22 cellular contexts compared by ENCODE assay signal in the genomic region with DNA sequence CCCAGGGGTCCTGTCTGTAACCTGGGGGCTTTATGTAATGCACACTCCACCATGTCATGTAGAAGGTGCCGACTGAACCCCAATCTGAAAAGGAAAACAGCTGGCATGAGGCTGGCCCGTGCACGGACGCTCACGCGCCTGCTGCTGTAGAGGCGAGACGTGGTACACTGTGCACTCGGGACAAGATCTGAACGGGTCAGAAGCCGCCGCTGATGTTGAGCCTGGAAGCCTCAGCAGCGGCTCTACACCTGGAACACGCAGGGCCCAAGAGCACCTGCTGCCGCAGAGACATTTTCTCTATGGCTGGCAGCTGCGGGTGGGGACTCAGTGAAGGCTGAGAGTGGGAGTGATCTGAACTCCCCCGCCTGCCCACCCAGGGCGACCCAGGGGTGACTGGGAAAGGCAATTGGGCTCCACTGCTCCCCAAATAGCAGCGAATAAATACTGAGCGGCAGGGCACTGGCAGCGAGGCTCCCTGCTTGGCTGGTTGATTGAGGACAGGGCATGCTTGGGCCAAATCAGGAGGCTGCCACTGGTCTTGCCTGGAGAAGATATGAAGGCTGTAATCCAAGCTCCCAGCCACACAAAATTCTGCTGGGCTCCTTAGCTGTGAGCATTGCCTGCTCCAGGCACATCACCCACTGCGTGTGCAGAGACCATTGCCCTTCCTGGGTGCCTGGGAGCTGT. TPM values are rescaled to one million over a fixed set of nuclear protein-coding genes. Genes with fewer than 3 reads are reported as not detected.
A peak's percentile ranks its signal among the peaks of the same experiment; 100 is the strongest.
DNase-seq lines count a peak whose midpoint lies in the region; ATAC-seq, FAIRE-seq and TF ChIP-seq lines count a peak whose summit lies in the region.
"Had no signal": no experiment of that assay in that cellular context is flagged by ENCODE, and none has a peak within 500 bp of the region (broad histone marks: within the 10 kb centered on the region; RNA-seq: fewer than 3 reads in every experiment).

No MANE protein-coding gene starts in this region.

- no peak for TF ChIP-seq EP300 in HepG2 (IDR thresholded peaks at IDR 0.05; ENCODE audit: low read depth in 2 of 2, low read length in 2 of 2)
- no peak for TF ChIP-seq EP300 in HepG2 (CRISPR knock-in tag; IDR thresholded peaks at IDR 0.05; ENCODE audit: borderline replicate concordance)
- no peak for TF ChIP-seq EP300 in suprapubic skin (IDR thresholded peaks at IDR 0.05)

- ATAC-seq in HepG2 = no peak
- no peak for ATAC-seq in right lobe of liver
- ATAC-seq in left colon = no peak
- ATAC-seq: esophagus mucosa, foreskin keratinocyte, left lung, WTC11 had no signal

- H3K4me1 ChIP-seq in HepG2 (ENCODE audit: insufficient read depth, low read length) (peaks cover 50% of the 10 kb centered on the region), right lobe of liver (peaks cover 0 to 41% (median 19%) of the 10 kb centered on the region in 4 donors), suprapubic skin (peaks cover 38% of the 10 kb centered on the region)

- H3K27ac ChIP-seq in HepG2 (ENCODE audit: extremely low read length, insufficient read depth, low read length) (no peak overlapping the region), right lobe of liver (no peak overlapping the region), dorsolateral prefrontal cortex (peak overlapping the region in 52 of 59 donors; percentile 4 to 98 (median 68)), suprapubic skin (no peak overlapping the region), WERI-Rb-1 (no peak overlapping the region)
- H3K27ac ChIP-seq: foreskin keratinocyte, hepatocyte had no signal

- TF ChIP-seq CTCF in HepG2 (CRISPR knock-in tag; IDR thresholded peaks at IDR 0.05) (no peak), right lobe of liver (IDR thresholded peaks at IDR 0.05) (no peak), dorsolateral prefrontal cortex (IDR thresholded peaks at IDR 0.05 in 54 of 56, conservative IDR thresholded peaks at IDR 0.05 in 2 of 56; ENCODE audit: low read depth in 1 of 56, partially characterized antibody in 56 of 56) (no peak), nephron progenitor cell (IDR thresholded peaks at IDR 0.05) (no peak), suprapubic skin (IDR thresholded peaks at IDR 0.05) (no peak), WERI-Rb-1 (IDR thresholded peaks at IDR 0.05; ENCODE audit: low read depth, low read length) (no peak)

- 90% methylated on average over 22 of the region's 22 CpGs for WGBS in HepG2 (ENCODE audit: low lambda C conversion rate)
- WGBS in right lobe of liver (ENCODE audit: insufficient coverage, low coverage, low lambda C conversion rate, missing lambda C conversion rate) = 93% methylated on average over 3 of the region's 22 CpGs
- WGBS in suprapubic skin = 81% methylated on average over 11 of the region's 22 CpGs

- POLR2A ChIA-PET in HepG2 (lab: Yijun Ruan, JAX) = interaction anchor here (6.6 kb wide), 1 partner anchor 8 kb away, joined by 110 read pairs; a partner anchor contains a TSS

- TF ChIP-seq POLR2A in HepG2 (IDR thresholded peaks at IDR 0.05; ENCODE audit: insufficient read depth in 1 of 2, low read depth in 2 of 2, low read length in 2 of 2) (no peak; a peak in 1 of 4 replicates), right lobe of liver (IDR thresholded peaks at IDR 0.05) (no peak), suprapubic skin (IDR thresholded peaks at IDR 0.05) (no peak)

- no peak overlapping the region for H2AFZ ChIP-seq in HepG2 (ENCODE audit: low read length)
- H2AFZ ChIP-seq: hepatocyte had no signal

- H3K27me3 ChIP-seq in HepG2 (ENCODE audit: control insufficient read depth in 1 of 2, insufficient read depth in 2 of 2, low read length in 2 of 2) = no peaks in the 10 kb centered on the region
- no peaks in the 10 kb centered on the region for H3K27me3 ChIP-seq in right lobe of liver
- H3K27me3 ChIP-seq in dorsolateral prefrontal cortex = no peaks in the 10 kb centered on the region
- H3K27me3 ChIP-seq in suprapubic skin = no peaks in the 10 kb centered on the region
- H3K27me3 ChIP-seq in WERI-Rb-1 (ENCODE audit: insufficient read depth, low read depth, severe bottlenecking) = no peaks in the 10 kb centered on the region
- H3K27me3 ChIP-seq: foreskin keratinocyte, hepatocyte, left lung had no signal

- H3K4me3 ChIP-seq in HepG2 (replicated peaks in 1 of 3; ENCODE audit: insufficient read depth in 1 of 3, low read depth in 2 of 3, low read length in 3 of 3) = no peak overlapping the region
- no peak overlapping the region for H3K4me3 ChIP-seq in right lobe of liver
- H3K4me3 ChIP-seq in dorsolateral prefrontal cortex = no peak overlapping the region
- H3K4me3 ChIP-seq in suprapubic skin = no peak overlapping the region
- H3K4me3 ChIP-seq in WERI-Rb-1 (ENCODE audit: low read depth, low read length) = no peak overlapping the region
- H3K4me3 ChIP-seq: hepatocyte, left lung had no signal

- peak overlapping the region; percentile 17 for H3K4me3 Mint-ChIP-seq in nephron progenitor cell
- H3K4me3 Mint-ChIP-seq: WTC11 had no signal

- no TSS peak for BruUV-seq in HepG2 (replicated peaks; lab: Mats Ljungman, UMichigan)

- FAIRE-seq in HepG2 (lab: Jason Lieb, UNC) = no peak
- FAIRE-seq: GM12892, H54 had no signal

- in situ Hi-C loops in HepG2 (cut with HindIII; ENCODE audit: extremely low pct_ligation_motif_present, low pct_unique_long_range_greater_than_20kb) = no loop called here

- H3K36me3 ChIP-seq in HepG2 (replicated peaks in 1 of 2; ENCODE audit: control insufficient read depth in 1 of 2, insufficient read depth in 2 of 2, low read length in 2 of 2) (peaks cover 31 to 43% of the 10 kb centered on the region in 2 experiments), right lobe of liver (peaks cover 0 to 26% (median 9%) of the 10 kb centered on the region in 4 donors), suprapubic skin (peaks cover 40% of the 10 kb centered on the region), WERI-Rb-1 (peaks cover 49% of the 10 kb centered on the region)

- H3K36me3 Mint-ChIP-seq in nephron progenitor cell (ENCODE audit: low read depth) = peaks cover 40% of the 10 kb centered on the region

- TF ChIP-seq RAD21 in HepG2 (CRISPR knock-in tag; IDR thresholded peaks at IDR 0.05) = no peak

- H4K20me1 ChIP-seq in HepG2 (ENCODE audit: insufficient read depth, low read length) = peaks cover 12% of the 10 kb centered on the region; the same call in 1 of the 2 replicates

- H3K4me1 Mint-ChIP-seq in nephron progenitor cell = peaks cover 47% of the 10 kb centered on the region

- H3K4me2 ChIP-seq in HepG2 (ENCODE audit: low read depth, low read length) = no peak overlapping the region
- H3K4me2 ChIP-seq: hepatocyte had no signal

- CTCF ChIA-PET in HepG2 (lab: Yijun Ruan, JAX; ENCODE audit: low intra/inter-chr PET ratio, low total read pairs) = no interaction called here

- no peak overlapping the region for H3K27ac Mint-ChIP-seq in nephron progenitor cell

- H3K9ac ChIP-seq in HepG2 (ENCODE audit: insufficient read depth, low read depth, low read length) = no peak overlapping the region

- DNase-seq in HepG2 (ENCODE audit: low spot score) (no peak), right lobe of liver (no peak), dorsolateral prefrontal cortex (peak in 1 of 10 donors; percentile 56), nephron progenitor cell (no peak), suprapubic skin (ENCODE audit: low spot score in 2 of 2) (no peak), UCSD-AML1 (lab: John Stamatoyannopoulos, UW; ENCODE audit: unreplicated experiment) (no peak), left colon (no peak), WERI-Rb-1 (no peak)
- DNase-seq: activated CD4-positive, alpha-beta T cell treated with anti-CD3 and anti-CD28 coated beads, Interleukin-2, amount 50 U/mL, for 1 hour; foreskin keratinocyte; left lung; NCI-H1092 treated with DMSO at 0.1 percent for 48 hours; NCI-H2029; NCI-H226; RPMI8226; T-helper 9 cell had no signal

- H3K27me3 Mint-ChIP-seq in nephron progenitor cell (ENCODE audit: low read depth, poor library complexity) = peaks cover 16% of the 10 kb centered on the region

- no peaks in the 10 kb centered on the region for H3K9me3 Mint-ChIP-seq in nephron progenitor cell
- H3K9me3 Mint-ChIP-seq: WTC11 had no signal

- intact Hi-C loops in HepG2 (cut with micrococcal nuclease; ENCODE audit: unreplicated experiment) = no loop called here
- intact Hi-C loops in right lobe of liver (cut with DNase I) = no loop called here
- intact Hi-C loops in dorsolateral prefrontal cortex (cut with DNase I) = no loop called here
- intact Hi-C loops in left colon (cut with DNase I, micrococcal nuclease) = no loop called here

- no peaks in the 10 kb centered on the region for H3K9me3 ChIP-seq in HepG2 (ENCODE audit: low read length)
- no peaks in the 10 kb centered on the region for H3K9me3 ChIP-seq in right lobe of liver
- no peaks in the 10 kb centered on the region for H3K9me3 ChIP-seq in suprapubic skin
- H3K9me3 ChIP-seq in WERI-Rb-1 (ENCODE audit: severe bottlenecking) = no peaks in the 10 kb centered on the region
- H3K9me3 ChIP-seq: left lung had no signal

- H3K79me2 ChIP-seq in HepG2 (ENCODE audit: insufficient read depth, low read length) = peaks cover 24% of the 10 kb centered on the region

RNA-seq across cellular contexts. Expression of a gene that starts 2.5 kb away (rescaled TPM):
- total RNA-seq in HepG2 (2016; rRNA removed; fragmentation: Illumina TruSeq; extraction: Trizol) (68.3 and 81.8 TPM in 2 replicates), right lobe of liver (10 to 100 TPM; 40.7 to 48.1 (median 47.0) TPM), dorsolateral prefrontal cortex (100 to 1,000 TPM in 1 of 120 experiments, 10 to 100 TPM in 119; 40.5 to 100 (median 61.4) TPM), suprapubic skin (10 to 100 TPM; 32.1 to 54.1 (median 42.5) TPM), left colon (10 to 100 TPM; 39.5 to 41.0 TPM)
- 6.3 and 8.7 TPM in 2 replicates for total RNA-seq in HepG2 (2016; cell fraction: cytosol; rRNA removed; fragmentation: Illumina TruSeq; extraction: Trizol; ENCODE audit: low read depth)
- total RNA-seq in HepG2 (2016; cell fraction: insoluble cytoplasmic fraction; rRNA removed; fragmentation: Illumina TruSeq; extraction: Trizol) = 58.8 and 84.2 TPM in 2 replicates
- 20.8 and 24.4 TPM in 2 replicates for total RNA-seq in HepG2 (2016; cell fraction: membrane; rRNA removed; fragmentation: Illumina TruSeq; extraction: Trizol)
- 33.8 and 41.3 TPM in 2 replicates for total RNA-seq in HepG2 (2016; cell fraction: nucleus; rRNA removed; fragmentation: Illumina TruSeq; extraction: Trizol)
- polyA plus RNA-seq in HepG2 (2011; rRNA removed) = 47.7 and 62.2 TPM in 2 replicates
- polyA plus RNA-seq in HepG2 (2011; cell fraction: cytosol; rRNA removed) = 58.6 and 82.5 TPM in 2 replicates
- 105 and 121 TPM in 2 replicates for polyA plus RNA-seq in HepG2 (2011; cell fraction: nucleus; rRNA removed)
- polyA plus RNA-seq in HepG2 (2012) = 34.0 and 38.1 TPM in 2 replicates
- polyA plus RNA-seq in HepG2 (2016; cell fraction: cytosol; fragmentation: Illumina TruSeq; extraction: Trizol; ENCODE audit: low read depth) = 4.2 and 4.7 TPM in 2 replicates
- polyA plus RNA-seq in HepG2 (2016; cell fraction: insoluble cytoplasmic fraction; fragmentation: Illumina TruSeq; extraction: Trizol; ENCODE audit: low read depth) = 68.1 and 77.5 TPM in 2 replicates
- polyA plus RNA-seq in HepG2 (2016; cell fraction: membrane; fragmentation: Illumina TruSeq; extraction: Trizol; ENCODE audit: low read depth) = 11.5 and 14.2 TPM in 2 replicates
- 103 and 104 TPM in 2 replicates for polyA plus RNA-seq in HepG2 (2016; cell fraction: nucleus; fragmentation: Illumina TruSeq; extraction: Trizol; ENCODE audit: insufficient read depth, low read depth)
- 38.5 and 45.1 TPM in 2 replicates for polyA minus RNA-seq in HepG2 (2011; rRNA and poly(A)+ RNA removed; ENCODE audit: low replicate concordance)
- polyA minus RNA-seq in HepG2 (2011; cell fraction: cytosol; rRNA and poly(A)+ RNA removed) = 39.4 and 42.5 TPM in 2 replicates
- polyA minus RNA-seq in HepG2 (2011; cell fraction: nucleus; rRNA and poly(A)+ RNA removed) = 15.1 and 20.0 TPM in 2 replicates

RNA-seq across cellular contexts. Expression of a gene that starts 5.9 kb away (rescaled TPM):
- total RNA-seq in HepG2 (2016; rRNA removed; fragmentation: Illumina TruSeq; extraction: Trizol) (34.8 and 35.9 TPM in 2 replicates), right lobe of liver (1 to 10 TPM; 3.3 to 8.0 (median 5.3) TPM), dorsolateral prefrontal cortex (10 to 100 TPM in 44 of 120 experiments, 1 to 10 TPM in 76; 7.2 to 12.6 (median 9.5) TPM), suprapubic skin (10 to 100 TPM in 3 of 4 donors, 1 to 10 TPM in 1; 10.0 to 13.3 (median 11.7) TPM), left colon (10 to 100 TPM in 1 of 2 donors, 1 to 10 TPM in 1; 8.1 to 10.6 TPM)
- 79.0 and 80.7 TPM in 2 replicates for total RNA-seq in HepG2 (2016; cell fraction: cytosol; rRNA removed; fragmentation: Illumina TruSeq; extraction: Trizol; ENCODE audit: low read depth)
- total RNA-seq in HepG2 (2016; cell fraction: insoluble cytoplasmic fraction; rRNA removed; fragmentation: Illumina TruSeq; extraction: Trizol) = 31.8 and 38.7 TPM in 2 replicates
- 96.7 and 98.0 TPM in 2 replicates for total RNA-seq in HepG2 (2016; cell fraction: membrane; rRNA removed; fragmentation: Illumina TruSeq; extraction: Trizol)
- 17.0 and 18.5 TPM in 2 replicates for total RNA-seq in HepG2 (2016; cell fraction: nucleus; rRNA removed; fragmentation: Illumina TruSeq; extraction: Trizol)
- 31.6 and 34.2 TPM in 2 replicates for polyA plus RNA-seq in HepG2 (2011; rRNA removed)
- polyA plus RNA-seq in HepG2 (2011; cell fraction: cytosol; rRNA removed) = 30.7 and 37.2 TPM in 2 replicates
- polyA plus RNA-seq in HepG2 (2011; cell fraction: nucleus; rRNA removed) = 29.7 and 36.4 TPM in 2 replicates
- polyA plus RNA-seq in HepG2 (2012) = 21.6 and 23.1 TPM in 2 replicates
- 88.5 and 96.5 TPM in 2 replicates for polyA plus RNA-seq in HepG2 (2016; cell fraction: cytosol; fragmentation: Illumina TruSeq; extraction: Trizol; ENCODE audit: low read depth)
- 34.9 and 39.2 TPM in 2 replicates for polyA plus RNA-seq in HepG2 (2016; cell fraction: insoluble cytoplasmic fraction; fragmentation: Illumina TruSeq; extraction: Trizol; ENCODE audit: low read depth)
- 88.7 and 90.6 TPM in 2 replicates for polyA plus RNA-seq in HepG2 (2016; cell fraction: membrane; fragmentation: Illumina TruSeq; extraction: Trizol; ENCODE audit: low read depth)
- polyA plus RNA-seq in HepG2 (2016; cell fraction: nucleus; fragmentation: Illumina TruSeq; extraction: Trizol; ENCODE audit: insufficient read depth, low read depth) = 40.3 and 42.7 TPM in 2 replicates
- 21.2 and 36.8 TPM in 2 replicates for polyA minus RNA-seq in HepG2 (2011; rRNA and poly(A)+ RNA removed; ENCODE audit: low replicate concordance)
- polyA minus RNA-seq in HepG2 (2011; cell fraction: cytosol; rRNA and poly(A)+ RNA removed) = 12.7 and 13.0 TPM in 2 replicates
- polyA minus RNA-seq in HepG2 (2011; cell fraction: nucleus; rRNA and poly(A)+ RNA removed) = 10.2 and 10.9 TPM in 2 replicates

RNA-seq across cellular contexts. Expression of a gene that starts 14.7 kb away (rescaled TPM):
- total RNA-seq in HepG2 (2016; rRNA removed; fragmentation: Illumina TruSeq; extraction: Trizol) (53.3 and 204 TPM in 2 replicates), right lobe of liver (1 to 10 TPM; 1.5 to 7.6 (median 3.5) TPM), dorsolateral prefrontal cortex (100 to 1,000 TPM in 8 of 120 experiments, 10 to 100 TPM in 112; 15.9 to 126 (median 44.6) TPM), suprapubic skin (10 to 100 TPM in 1 of 4 donors, 1 to 10 TPM in 3; 6.1 to 11.3 (median 8.1) TPM), left colon (1 to 10 TPM; 2.3 to 2.8 TPM)
- total RNA-seq in HepG2 (2016; cell fraction: cytosol; rRNA removed; fragmentation: Illumina TruSeq; extraction: Trizol; ENCODE audit: low read depth) = 13.9 and 15.8 TPM in 2 replicates
- 48.0 and 215 TPM in 2 replicates for total RNA-seq in HepG2 (2016; cell fraction: insoluble cytoplasmic fraction; rRNA removed; fragmentation: Illumina TruSeq; extraction: Trizol)
- 19.3 and 20.8 TPM in 2 replicates for total RNA-seq in HepG2 (2016; cell fraction: membrane; rRNA removed; fragmentation: Illumina TruSeq; extraction: Trizol)
- total RNA-seq in HepG2 (2016; cell fraction: nucleus; rRNA removed; fragmentation: Illumina TruSeq; extraction: Trizol) = 216 and 254 TPM in 2 replicates
- 155 and 175 TPM in 2 replicates for polyA plus RNA-seq in HepG2 (2011; rRNA removed)
- polyA plus RNA-seq in HepG2 (2011; cell fraction: cytosol; rRNA removed) = 84.5 and 113 TPM in 2 replicates
- 1,291 and 1,782 TPM in 2 replicates for polyA plus RNA-seq in HepG2 (2011; cell fraction: nucleus; rRNA removed)
- polyA plus RNA-seq in HepG2 (2012) = 79.9 and 172 TPM in 2 replicates
- polyA plus RNA-seq in HepG2 (2016; cell fraction: cytosol; fragmentation: Illumina TruSeq; extraction: Trizol; ENCODE audit: low read depth) = 9.2 and 9.5 TPM in 2 replicates
- 55.1 and 66.2 TPM in 2 replicates for polyA plus RNA-seq in HepG2 (2016; cell fraction: insoluble cytoplasmic fraction; fragmentation: Illumina TruSeq; extraction: Trizol; ENCODE audit: low read depth)
- polyA plus RNA-seq in HepG2 (2016; cell fraction: membrane; fragmentation: Illumina TruSeq; extraction: Trizol; ENCODE audit: low read depth) = 17.0 and 20.1 TPM in 2 replicates
- 637 and 662 TPM in 2 replicates for polyA plus RNA-seq in HepG2 (2016; cell fraction: nucleus; fragmentation: Illumina TruSeq; extraction: Trizol; ENCODE audit: insufficient read depth, low read depth)
- polyA minus RNA-seq in HepG2 (2011; rRNA and poly(A)+ RNA removed; ENCODE audit: low replicate concordance) = 5.1 and 12.2 TPM in 2 replicates
- polyA minus RNA-seq in HepG2 (2011; cell fraction: cytosol; rRNA and poly(A)+ RNA removed) = 23.0 and 25.3 TPM in 2 replicates
- 56.8 and 67.0 TPM in 2 replicates for polyA minus RNA-seq in HepG2 (2011; cell fraction: nucleus; rRNA and poly(A)+ RNA removed)
- total RNA-seq: mononuclear cell had no signal

RNA-seq across cellular contexts. Expression of a gene that starts 59.5 kb away (rescaled TPM):
- 20.0 and 21.1 TPM in 2 replicates for total RNA-seq in HepG2 (2016; rRNA removed; fragmentation: Illumina TruSeq; extraction: Trizol)
- 13.3 and 17.7 TPM in 2 replicates for total RNA-seq in HepG2 (2016; cell fraction: cytosol; rRNA removed; fragmentation: Illumina TruSeq; extraction: Trizol; ENCODE audit: low read depth)
- total RNA-seq in HepG2 (2016; cell fraction: insoluble cytoplasmic fraction; rRNA removed; fragmentation: Illumina TruSeq; extraction: Trizol) = 20.4 and 21.0 TPM in 2 replicates
- total RNA-seq in HepG2 (2016; cell fraction: membrane; rRNA removed; fragmentation: Illumina TruSeq; extraction: Trizol) = 28.7 and 36.7 TPM in 2 replicates
- total RNA-seq in HepG2 (2016; cell fraction: nucleus; rRNA removed; fragmentation: Illumina TruSeq; extraction: Trizol) = 11.4 and 12.6 TPM in 2 replicates
- 14.2 and 14.8 TPM in 2 replicates for polyA plus RNA-seq in HepG2 (2011; rRNA removed)
- 9.0 and 11.8 TPM in 2 replicates for polyA plus RNA-seq in HepG2 (2011; cell fraction: cytosol; rRNA removed)
- 6.4 and 8.0 TPM in 2 replicates for polyA plus RNA-seq in HepG2 (2011; cell fraction: nucleus; rRNA removed)
- polyA plus RNA-seq in HepG2 (2012) = 12.4 and 13.3 TPM in 2 replicates
- 13.1 and 14.7 TPM in 2 replicates for polyA plus RNA-seq in HepG2 (2016; cell fraction: cytosol; fragmentation: Illumina TruSeq; extraction: Trizol; ENCODE audit: low read depth)
- 19.5 and 20.9 TPM in 2 replicates for polyA plus RNA-seq in HepG2 (2016; cell fraction: insoluble cytoplasmic fraction; fragmentation: Illumina TruSeq; extraction: Trizol; ENCODE audit: low read depth)
- 25.6 and 29.7 TPM in 2 replicates for polyA plus RNA-seq in HepG2 (2016; cell fraction: membrane; fragmentation: Illumina TruSeq; extraction: Trizol; ENCODE audit: low read depth)
- 21.4 and 23.1 TPM in 2 replicates for polyA plus RNA-seq in HepG2 (2016; cell fraction: nucleus; fragmentation: Illumina TruSeq; extraction: Trizol; ENCODE audit: insufficient read depth, low read depth)
- 4.7 and 6.4 TPM in 2 replicates for polyA minus RNA-seq in HepG2 (2011; rRNA and poly(A)+ RNA removed; ENCODE audit: low replicate concordance)
- 9.9 and 10.2 TPM in 2 replicates for polyA minus RNA-seq in HepG2 (2011; cell fraction: cytosol; rRNA and poly(A)+ RNA removed)
- 5.2 and 6.1 TPM in 2 replicates for polyA minus RNA-seq in HepG2 (2011; cell fraction: nucleus; rRNA and poly(A)+ RNA removed)
- 1 to 10 TPM; 2.9 to 5.1 (median 3.9) TPM for total RNA-seq in right lobe of liver
- total RNA-seq in dorsolateral prefrontal cortex = 10 to 100 TPM; 15.1 to 52.2 (median 27.7) TPM
- 10 to 100 TPM in 2 of 4 donors, 1 to 10 TPM in 2; 9.0 to 20.3 (median 12.7) TPM for total RNA-seq in suprapubic skin
- total RNA-seq in left colon = 1 to 10 TPM; 5.9 to 6.5 TPM

Comparison
In these comparisons a context has a peak if more than half of its experiments do, and no peak if none do; other contexts are left out.
1. H3K27ac ChIP-seq: peak in dorsolateral prefrontal cortex (52 of 59); none in HepG2 (single experiment), right lobe of liver (0 of 3), suprapubic skin (single experiment) and WERI-Rb-1 (single experiment).